ENCODE assay signal across 12 cellular contexts in the genomic region with DNA sequence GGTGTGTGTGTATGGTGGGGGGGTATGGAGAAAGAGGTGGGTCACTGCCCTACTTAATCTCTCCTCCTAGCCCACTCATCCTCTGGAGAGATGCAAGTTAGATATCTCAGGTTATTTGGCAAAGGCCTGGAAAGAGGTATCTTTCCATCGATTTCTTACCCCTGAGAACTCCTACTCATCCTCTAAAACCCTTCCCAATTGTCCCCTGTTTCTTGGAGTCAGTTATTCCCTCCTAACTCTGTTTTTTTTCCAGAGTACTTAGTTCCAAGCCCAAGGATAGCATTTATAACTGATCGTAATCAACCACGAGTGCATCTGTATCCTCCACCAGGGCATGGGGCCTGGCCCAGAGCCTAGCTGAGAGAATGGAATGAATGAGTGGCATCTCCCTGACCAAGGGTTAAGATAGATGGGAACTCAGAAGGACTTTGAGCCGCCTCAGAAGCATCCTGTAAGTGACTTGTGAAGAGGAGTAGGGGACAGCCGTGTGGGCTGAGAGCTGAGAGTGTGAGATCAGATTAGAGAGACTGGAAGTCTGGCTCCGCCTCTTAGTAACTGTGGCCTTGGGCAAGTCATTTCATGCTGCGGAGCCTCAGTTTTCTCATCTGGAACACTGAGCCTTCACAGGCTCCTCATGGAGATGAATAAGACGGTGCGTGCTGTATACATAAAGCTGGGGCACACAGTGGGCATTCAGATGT.
DNase-seq lines count a peak whose midpoint lies in the region; ATAC-seq lines count a peak whose summit lies in the region.
"Had no signal": no experiment of that assay in that cellular context is flagged by ENCODE, and none has a peak within 500 bp of the region (broad histone marks: within the 10 kb centered on the region; RNA-seq: fewer than 3 reads in every experiment).

No MANE protein-coding gene starts in this region.

- peak; percentile 86 for DNase-seq in activated effector memory CD4-positive, alpha-beta T cell treated with anti-CD3 and anti-CD28 coated beads, Interleukin-2, amount 50 U/mL, for 16 hours
- no peak for DNase-seq in activated effector memory CD4-positive, alpha-beta T cell treated with Interleukin-2 at 50 U/mL for 16 hours
- DNase-seq in activated CD8-positive, alpha-beta memory T cell treated with anti-CD3 and anti-CD28 coated beads, Interleukin-2, amount 50 U/mL, for 4 hours: peak; percentile 41
- DNase-seq in effector CD4-positive, alpha-beta T cell: peak; percentile 47
- peak; percentile 75 for DNase-seq in stimulated activated naive CD4-positive, alpha-beta T cell treated with Interleukin-2 at 50 U/mL for 16 hours (lab: John Stamatoyannopoulos, UW)
- no peak for DNase-seq in COR-L47 (lab: John Stamatoyannopoulos, UW)
- no peak for DNase-seq in ecto neural progenitor cell (ENCODE audit: low spot score)
- DNase-seq: amygdala, NCI-H146, NCI-H69 had no signal

- ATAC-seq in HG03196 (IDR thresholded peaks at IDR 0.05; ENCODE audit: unreplicated experiment): no peak
- ATAC-seq: sciatic nerve had no signal

Comparison
In these comparisons a context has a peak if more than half of its experiments do, and no peak if none do; other contexts are left out.
1. DNase-seq: peak in activated effector memory CD4-positive, alpha-beta T cell treated with anti-CD3 and anti-CD28 coated beads, Interleukin-2, amount 50 U/mL, for 16 hours (single experiment), activated CD8-positive, alpha-beta memory T cell treated with anti-CD3 and anti-CD28 coated beads, Interleukin-2, amount 50 U/mL, for 4 hours (single experiment), effector CD4-positive, alpha-beta T cell (single experiment) and stimulated activated naive CD4-positive, alpha-beta T cell treated with Interleukin-2 at 50 U/mL for 16 hours (single experiment); none in activated effector memory CD4-positive, alpha-beta T cell treated with Interleukin-2 at 50 U/mL for 16 hours (single experiment), COR-L47 (single experiment) and ecto neural progenitor cell (single experiment).